Comparison of ENCODE assay signal across 17 cellular contexts in genomic region chr19:35779033-35779432, GRCh38. TPM values are rescaled to one million over a fixed set of nuclear protein-coding genes. Genes with fewer than 3 reads are reported as not detected.
DNase-seq lines count a peak whose midpoint lies in the region; FAIRE-seq and TF ChIP-seq lines count a peak whose summit lies in the region.
"Had no signal": no experiment of that assay in that cellular context is flagged by ENCODE, and none has a peak within 500 bp of the region (broad histone marks: within the 10 kb centered on the region; RNA-seq: fewer than 3 reads in every experiment).

No MANE protein-coding gene starts in this region.

- TF ChIP-seq CTCF in glutamatergic neuron (IDR thresholded peaks at IDR 0.05; ENCODE audit: partially characterized antibody, unreplicated experiment), result no peak
- TF ChIP-seq CTCF in osteoblast (IDR thresholded peaks at IDR 0.05; ENCODE audit: extremely low read depth, low read depth, low read length), result no peak

- no peaks in the 10 kb centered on the region for H3K36me3 ChIP-seq in osteoblast (ENCODE audit: insufficient read depth, low read length)

- H3K4me1 Mint-ChIP-seq in T-helper 1 cell treated with Interleukin-12 subunit alpha and Interleukin-12 subunit beta and Interleukin-4 antibody, amounts not matched to agents 30 μg/mL and 1 μg/mL, for 36 hours (ENCODE audit: low read depth), result peaks cover 21% of the 10 kb centered on the region
- H3K4me1 Mint-ChIP-seq in glutamatergic neuron (ENCODE audit: low read depth, unreplicated experiment), result peaks cover 20% of the 10 kb centered on the region

- H3K79me2 ChIP-seq in osteoblast (ENCODE audit: insufficient read depth, low read length), result peaks cover 2% of the 10 kb centered on the region

- FAIRE-seq in urothelium cell line (lab: Jason Lieb, UNC), result no peak
- FAIRE-seq: GM12891 had no signal

- H3K27me3 Mint-ChIP-seq in T-helper 1 cell treated with Interleukin-12 subunit alpha and Interleukin-12 subunit beta and Interleukin-4 antibody, amounts not matched to agents 30 μg/mL and 1 μg/mL, for 36 hours (ENCODE audit: low read depth), result no peaks in the 10 kb centered on the region
- peaks cover 29% of the 10 kb centered on the region for H3K27me3 Mint-ChIP-seq in glutamatergic neuron (ENCODE audit: unreplicated experiment)
- H3K27me3 Mint-ChIP-seq: CD8-positive, alpha-beta memory T cell had no signal

- peaks cover 7% of the 10 kb centered on the region for H3K4me1 ChIP-seq in osteoblast (ENCODE audit: insufficient read depth, low read length)

- no peaks in the 10 kb centered on the region for H3K9me3 Mint-ChIP-seq in T-helper 1 cell treated with Interleukin-12 subunit alpha and Interleukin-12 subunit beta and Interleukin-4 antibody, amounts not matched to agents 30 μg/mL and 1 μg/mL, for 36 hours
- peaks cover 17% of the 10 kb centered on the region for H3K9me3 Mint-ChIP-seq in glutamatergic neuron (ENCODE audit: unreplicated experiment)
- H3K9me3 Mint-ChIP-seq: CD8-positive, alpha-beta memory T cell; GM23338; H9 had no signal

- H2AFZ ChIP-seq in osteoblast (ENCODE audit: low read length), result no peak overlapping the region
- H2AFZ ChIP-seq: GM23338 had no signal

- no peak overlapping the region for H3K4me3 Mint-ChIP-seq in T-helper 1 cell treated with Interleukin-12 subunit alpha and Interleukin-12 subunit beta and Interleukin-4 antibody, amounts not matched to agents 30 μg/mL and 1 μg/mL, for 36 hours
- H3K4me3 Mint-ChIP-seq in glutamatergic neuron (ENCODE audit: unreplicated experiment), result no peak overlapping the region
- H3K4me3 Mint-ChIP-seq: GM23338, H9 had no signal

- no peaks in the 10 kb centered on the region for H4K20me1 ChIP-seq in osteoblast (ENCODE audit: insufficient read depth, low read length)

- H3K27ac Mint-ChIP-seq in T-helper 1 cell treated with Interleukin-12 subunit alpha and Interleukin-12 subunit beta and Interleukin-4 antibody, amounts not matched to agents 30 μg/mL and 1 μg/mL, for 36 hours, result peak overlapping the region; percentile 67
- H3K27ac Mint-ChIP-seq in glutamatergic neuron (ENCODE audit: unreplicated experiment), result peak overlapping the region; percentile 48
- H3K27ac Mint-ChIP-seq: GM23338, H9 had no signal

- DNase-seq in T-helper 1 cell (no peak), glutamatergic neuron (no peak), osteoblast (ENCODE audit: insufficient read length, low spot score, missing footprints) (peak; percentile 25), DMS 273 treated with DMSO at 0.1 percent for 48 hours (lab: John Stamatoyannopoulos, UW) (no peak), urothelium cell line (ENCODE audit: low spot score) (no peak), GOT3 (lab: John Stamatoyannopoulos, UW) (no peak)
- DNase-seq: 8988T; AML-193; CD8-positive, alpha-beta memory T cell; H9; IMR-90 had no signal

- no peak overlapping the region for H3K4me3 ChIP-seq in osteoblast (ENCODE audit: insufficient read depth, low read length)
- H3K4me3 ChIP-seq: BLaER1, GM23338 had no signal

- peaks cover 18% of the 10 kb centered on the region for H3K36me3 Mint-ChIP-seq in T-helper 1 cell treated with Interleukin-12 subunit alpha and Interleukin-12 subunit beta and Interleukin-4 antibody, amounts not matched to agents 30 μg/mL and 1 μg/mL, for 36 hours (ENCODE audit: low read depth)
- H3K36me3 Mint-ChIP-seq in glutamatergic neuron (ENCODE audit: unreplicated experiment), result peaks cover 12% of the 10 kb centered on the region

- no peaks in the 10 kb centered on the region for H3K9me3 ChIP-seq in osteoblast (ENCODE audit: low read depth, low read length)
- H3K9me3 ChIP-seq: BLaER1 had no signal

- no peak overlapping the region for H3K27ac ChIP-seq in osteoblast (ENCODE audit: low read depth, low read length)

- no peaks in the 10 kb centered on the region for H3K27me3 ChIP-seq in osteoblast (ENCODE audit: insufficient read depth, low read length)
- H3K27me3 ChIP-seq: BLaER1 had no signal

- no peak overlapping the region for H3K4me2 ChIP-seq in osteoblast (ENCODE audit: insufficient read depth, low read length)
- H3K4me2 ChIP-seq: BLaER1, GM23338 had no signal

RNA-seq across cellular contexts. Expression of gene ARHGAP33, which starts 3.7 kb away (rescaled TPM):
- total RNA-seq in glutamatergic neuron (ENCODE audit: unreplicated experiment) (180 TPM), osteoblast (2.2 and 2.4 TPM in 2 replicates)

RNA-seq across cellular contexts. Expression of gene PROSER3, which starts 21.1 kb away (rescaled TPM):
- total RNA-seq in glutamatergic neuron (ENCODE audit: unreplicated experiment) (41.7 TPM), osteoblast (5.8 and 6.2 TPM in 2 replicates)

RNA-seq across cellular contexts. Expression of gene HSPB6, which starts 22.2 kb away (rescaled TPM):
- 0.49 TPM for total RNA-seq in glutamatergic neuron (ENCODE audit: unreplicated experiment)
- 9.1 and 14.5 TPM in 2 replicates for total RNA-seq in osteoblast
- total RNA-seq: CD8-positive, alpha-beta memory T cell; G401; HT-29 had no signal

RNA-seq across cellular contexts. Expression of gene LIN37, which starts 30.7 kb away (rescaled TPM):
- total RNA-seq in glutamatergic neuron (ENCODE audit: unreplicated experiment), result 29.8 TPM
- 9.0 and 13.6 TPM in 2 replicates for total RNA-seq in osteoblast

RNA-seq across cellular contexts. Expression of gene PSENEN, which starts 33.6 kb away (rescaled TPM):
- 109 TPM for total RNA-seq in glutamatergic neuron (ENCODE audit: unreplicated experiment)
- total RNA-seq in osteoblast, result 8.8 and 11.6 TPM in 2 replicates

Comparison
In these comparisons a context has a peak if more than half of its experiments do, and no peak if none do; other contexts are left out.
1. RNA of gene ARHGAP33, which starts 3.7 kb away (total RNA-seq): 180 TPM in glutamatergic neuron (single experiment); 2.2 to 2.4 TPM in osteoblast; every median in the first group is over 10 times any median in the second.